26 cellular contexts compared by ENCODE assay signal in genomic region chr6:135833806-135834205, GRCh38. TPM values are rescaled to one million over a fixed set of nuclear protein-coding genes. Genes with fewer than 3 reads are reported as not detected.
"Had no signal": no experiment of that assay in that cellular context is flagged by ENCODE, and none has a peak within 500 bp of the region (broad histone marks: within the 10 kb centered on the region; RNA-seq: fewer than 3 reads in every experiment).

No MANE protein-coding gene starts in this region.

- H3K4me3 ChIP-seq: esophagus muscularis mucosa, heart right ventricle, left lung, mucosa of descending colon, pancreas, right lobe of liver, suprapubic skin, transverse colon, upper lobe of right lung, uterus had no signal

- H3K4me1 ChIP-seq: esophagus muscularis mucosa, foreskin keratinocyte, heart right ventricle, left lung, pancreas, suprapubic skin, transverse colon, upper lobe of right lung, uterus had no signal

- H3K27ac ChIP-seq: esophagus muscularis mucosa, foreskin keratinocyte, heart right ventricle, left lung, neutrophil, pancreas, right lobe of liver, suprapubic skin, transverse colon, upper lobe of right lung, uterus had no signal

- FAIRE-seq: islet of Langerhans, pancreas, small intestine had no signal

- DNase-seq: effector CD8-positive, alpha-beta T cell; endodermal cell; foreskin keratinocyte; glutamatergic neuron; heart right ventricle; hippocampal formation; left cardiac atrium; left lung; mesenchymal stem cell; mucosa of descending colon; naive B cell; pancreas; right lobe of liver; small intestine; stimulated activated CD4-positive, alpha-beta T cell treated with anti-CD3 and anti-CD28 coated beads, Interleukin-15, amount 100 ng/mL, for 24 hours; stimulated activated CD4-positive, alpha-beta T cell treated with anti-CD3 and anti-CD28 coated beads, Interleukin-4, amount 100 ng/mL, for 1 hour; stimulated activated CD8-positive, alpha-beta memory T cell treated with anti-CD3 and anti-CD28 coated beads, Interleukin-4, amount 100 ng/mL, for 48 hours; stimulated activated naive CD4-positive, alpha-beta T cell; stimulated activated naive CD8-positive, alpha-beta T cell treated with anti-CD3 and anti-CD28 coated beads, Interleukin-15, amount 100 ng/mL, for 72 hours; transverse colon; upper lobe of right lung; uterus had no signal

- H3K36me3 ChIP-seq: esophagus muscularis mucosa, heart right ventricle, left lung, neutrophil, pancreas, right lobe of liver, suprapubic skin, transverse colon, upper lobe of right lung, uterus had no signal

- H3K9me3 ChIP-seq: esophagus muscularis mucosa, heart right ventricle, left lung, mucosa of descending colon, neutrophil, pancreas, right lobe of liver, suprapubic skin, transverse colon, upper lobe of right lung, uterus had no signal

- H3K27me3 ChIP-seq: esophagus muscularis mucosa, foreskin keratinocyte, left lung, pancreas, right lobe of liver, suprapubic skin, transverse colon, upper lobe of right lung, uterus had no signal

RNA-seq across cellular contexts. Expression of gene PDE7B, which starts 17.7 kb away (rescaled TPM):
- total RNA-seq: foreskin keratinocyte had no signal
- polyA plus RNA-seq: foreskin keratinocyte had no signal
